16 cellular contexts compared by ENCODE assay signal in the genomic region with DNA sequence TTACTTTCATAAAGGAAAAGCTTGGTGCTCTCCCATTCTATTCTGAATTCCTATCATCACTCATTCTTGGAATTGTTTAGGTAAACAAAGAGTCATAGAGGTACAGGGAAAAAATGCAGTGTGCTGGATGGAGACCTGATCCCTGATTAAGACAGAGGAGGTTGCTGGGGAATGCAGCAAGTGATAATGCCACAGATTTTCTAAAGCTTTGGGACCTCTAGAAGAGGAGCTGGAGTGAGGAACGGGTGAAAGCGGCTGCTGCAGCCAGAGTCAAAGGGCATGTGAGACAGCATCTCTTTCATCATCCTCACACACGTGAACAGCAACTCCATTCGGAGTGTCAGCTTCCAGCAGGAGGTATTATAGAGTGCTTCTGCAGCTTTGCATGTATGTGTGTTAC. TPM values are rescaled to one million over a fixed set of nuclear protein-coding genes. Genes with fewer than 3 reads are reported as not detected.
DNase-seq lines count a peak whose midpoint lies in the region; ATAC-seq and TF ChIP-seq lines count a peak whose summit lies in the region.
"Had no signal": no experiment of that assay in that cellular context is flagged by ENCODE, and none has a peak within 500 bp of the region (broad histone marks: within the 10 kb centered on the region; RNA-seq: fewer than 3 reads in every experiment).

No MANE protein-coding gene starts in this region.

- BruUV-seq in PC-3 (replicated peaks; lab: Mats Ljungman, UMichigan): no TSS peak

- H3K27ac ChIP-seq in PC-3 (ENCODE audit: low read length) (peak overlapping the region; percentile 92), psoas muscle (peak overlapping the region; percentile 79), adrenal gland (no peak overlapping the region), caudate nucleus (ENCODE audit: low read depth, low read length) (no peak overlapping the region)
- H3K27ac ChIP-seq: BLaER1, Peyer's patch had no signal

- H3K36me3 Mint-ChIP-seq in stimulated activated naive B cell treated with anti-CD40 and anti-IgM and Interleukin-4, amounts not matched to agents 10 μg/mL and 1 μg/mL and 100 μg/mL, for 72 hours: no peaks in the 10 kb centered on the region

- no peaks in the 10 kb centered on the region for H3K9me2 ChIP-seq in PC-3 (replicated peaks; ENCODE audit: low read length)

- H3K9ac ChIP-seq in PC-3 (ENCODE audit: low read length): peak overlapping the region; percentile 42
- H3K9ac ChIP-seq: BLaER1 had no signal

- intact Hi-C loops in PC-3 (cut with micrococcal nuclease): no loop called here
- intact Hi-C loops in psoas muscle (cut with DNase I): no loop called here
- intact Hi-C loops in adrenal gland (cut with DNase I): no loop called here

- ATAC-seq in PC-3: peak; percentile 64
- peak; percentile 64 to 84 (median 74) for ATAC-seq in psoas muscle
- ATAC-seq in stimulated activated naive B cell treated with anti-CD40 and anti-IgM and Interleukin-4, amounts not matched to agents 10 μg/mL and 1 μg/mL and 100 μg/mL, for 72 hours (replicated peaks): no peak
- ATAC-seq in GM21447 (IDR thresholded peaks at IDR 0.05; ENCODE audit: unreplicated experiment): no peak
- ATAC-seq: activated naive CD8-positive, alpha-beta T cell treated with anti-CD3 and anti-CD28 coated beads, Interleukin-2, amount 50 U/mL, for 24 hours had no signal

- DNase-seq in ELR (ENCODE audit: low read depth): peak; percentile 10
- peak; percentile 70 for DNase-seq in PC-3
- DNase-seq in fibroblast of pulmonary artery (ENCODE audit: low read depth): peak; percentile 30
- DNase-seq in psoas muscle: no peak
- no peak for DNase-seq in adrenal gland
- no peak for DNase-seq in stimulated activated naive B cell treated with anti-CD40 and anti-IgM and Interleukin-4, amounts not matched to agents 10 μg/mL and 1 μg/mL and 100 μg/mL, for 72 hours
- no peak for DNase-seq in caudate nucleus (lab: John Stamatoyannopoulos, UW)
- DNase-seq: activated CD4-positive, alpha-beta T cell treated with anti-CD3 and anti-CD28 coated beads, Interleukin-2, amount 50 U/mL, for 48 hours; activated naive CD8-positive, alpha-beta T cell treated with anti-CD3 and anti-CD28 coated beads, Interleukin-2, amount 50 U/mL, for 24 hours; DMS79 treated with DMSO at 0.1 percent for 48 hours; heart left ventricle; NCI-H2081 treated with DMSO at 0.1 percent for 48 hours; NCI-H748 treated with DMSO at 0.1 percent for 48 hours; Peyer's patch had no signal

- no peaks in the 10 kb centered on the region for H4K20me1 ChIP-seq in PC-3 (ENCODE audit: low read length)
- H4K20me1 ChIP-seq: BLaER1 had no signal

- H3K4me3 ChIP-seq in PC-3 (ENCODE audit: low read length) (peak overlapping the region; percentile 41), fibroblast of pulmonary artery (replicated peaks; ENCODE audit: low read depth, low read length) (no peak overlapping the region), psoas muscle (peak overlapping the region; percentile 44), adrenal gland (no peak overlapping the region)
- H3K4me3 ChIP-seq: BLaER1, heart left ventricle, Peyer's patch had no signal

- no peaks in the 10 kb centered on the region for H3K27me3 ChIP-seq in PC-3 (ENCODE audit: low read length)
- no peaks in the 10 kb centered on the region for H3K27me3 ChIP-seq in psoas muscle (ENCODE audit: insufficient read depth in 3 of 3, low read length in 2 of 3)
- H3K27me3 ChIP-seq in adrenal gland: no peaks in the 10 kb centered on the region
- H3K27me3 ChIP-seq: BLaER1, Peyer's patch had no signal

- TF ChIP-seq POLR2A in adrenal gland (IDR thresholded peaks at IDR 0.05): no peak

- peaks cover 47% of the 10 kb centered on the region for H3K4me1 ChIP-seq in PC-3 (ENCODE audit: insufficient read depth, low read length)
- H3K4me1 ChIP-seq in psoas muscle: peaks cover 45% of the 10 kb centered on the region
- no peaks in the 10 kb centered on the region for H3K4me1 ChIP-seq in adrenal gland (replicated peaks in 1 of 2)
- H3K4me1 ChIP-seq: Peyer's patch had no signal

- H3K4me2 ChIP-seq in PC-3 (ENCODE audit: low read length): peak overlapping the region; percentile 74

- H3K9me3 Mint-ChIP-seq in stimulated activated naive B cell treated with anti-CD40 and anti-IgM and Interleukin-4, amounts not matched to agents 10 μg/mL and 1 μg/mL and 100 μg/mL, for 72 hours: no peaks in the 10 kb centered on the region
- H3K9me3 Mint-ChIP-seq: activated naive CD8-positive, alpha-beta T cell treated with anti-CD3 and anti-CD28 coated beads, Interleukin-2, amount 50 U/mL, for 24 hours had no signal

- H3K4me3 Mint-ChIP-seq in stimulated activated naive B cell treated with anti-CD40 and anti-IgM and Interleukin-4, amounts not matched to agents 10 μg/mL and 1 μg/mL and 100 μg/mL, for 72 hours: no peak overlapping the region
- H3K4me3 Mint-ChIP-seq: activated naive CD8-positive, alpha-beta T cell treated with anti-CD3 and anti-CD28 coated beads, Interleukin-2, amount 50 U/mL, for 24 hours had no signal

- no peaks in the 10 kb centered on the region for H3K9me3 ChIP-seq in PC-3 (ENCODE audit: low read length)
- no peaks in the 10 kb centered on the region for H3K9me3 ChIP-seq in psoas muscle
- H3K9me3 ChIP-seq in adrenal gland (replicated peaks in 1 of 3): no peaks in the 10 kb centered on the region
- H3K9me3 ChIP-seq: BLaER1, heart left ventricle, Peyer's patch had no signal

- TF ChIP-seq CTCF in PC-3 (conservative IDR thresholded peaks at IDR 0.05; ENCODE audit: low read depth, low read length) (no peak), fibroblast of pulmonary artery (IDR thresholded peaks at IDR 0.05; ENCODE audit: low read length, missing control alignments) (no peak), psoas muscle (IDR thresholded peaks at IDR 0.05) (no peak), adrenal gland (IDR thresholded peaks at IDR 0.05) (no peak)

- no peak overlapping the region for H3K27ac Mint-ChIP-seq in stimulated activated naive B cell treated with anti-CD40 and anti-IgM and Interleukin-4, amounts not matched to agents 10 μg/mL and 1 μg/mL and 100 μg/mL, for 72 hours
- H3K27ac Mint-ChIP-seq: activated naive CD8-positive, alpha-beta T cell treated with anti-CD3 and anti-CD28 coated beads, Interleukin-2, amount 50 U/mL, for 24 hours had no signal

- H3K79me2 ChIP-seq in PC-3 (ENCODE audit: low read length): no peaks in the 10 kb centered on the region

- H3K27me3 Mint-ChIP-seq in stimulated activated naive B cell treated with anti-CD40 and anti-IgM and Interleukin-4, amounts not matched to agents 10 μg/mL and 1 μg/mL and 100 μg/mL, for 72 hours: peaks cover 0 to 6% of the 10 kb centered on the region in 2 donors

- peaks cover 2 to 9% of the 10 kb centered on the region in 2 donors for H3K4me1 Mint-ChIP-seq in stimulated activated naive B cell treated with anti-CD40 and anti-IgM and Interleukin-4, amounts not matched to agents 10 μg/mL and 1 μg/mL and 100 μg/mL, for 72 hours
- H3K4me1 Mint-ChIP-seq: activated naive CD8-positive, alpha-beta T cell treated with anti-CD3 and anti-CD28 coated beads, Interleukin-2, amount 50 U/mL, for 24 hours had no signal

- WGBS in psoas muscle, 3 donors: 19 to 25% (median 24%) methylated on average over 4 of the region's 4 CpGs
- WGBS in adrenal gland, 4 donors: 43 to 65% (median 62%) methylated on average over 4 of the region's 4 CpGs

- POLR2A ChIA-PET in PC-3 (lab: Charles Lee; ENCODE audit: unreplicated experiment): no interaction called here

- no peaks in the 10 kb centered on the region for H3K36me3 ChIP-seq in PC-3 (ENCODE audit: low read depth, low read length)
- no peaks in the 10 kb centered on the region for H3K36me3 ChIP-seq in psoas muscle (ENCODE audit: insufficient read depth in 1 of 2, low read depth in 1 of 2)
- H3K36me3 ChIP-seq in adrenal gland (replicated peaks in 1 of 2): no peaks in the 10 kb centered on the region
- H3K36me3 ChIP-seq: BLaER1, heart left ventricle, Peyer's patch had no signal

- no peaks in the 10 kb centered on the region for H3F3A ChIP-seq in PC-3 (ENCODE audit: low read length, unreplicated experiment)

- peak overlapping the region; percentile 13; the same call in 1 of the 2 replicates for H2AFZ ChIP-seq in PC-3 (ENCODE audit: low read length)

- CTCF ChIA-PET in PC-3 (lab: Charles Lee): interaction anchor here (1.1 to 1.7 kb wide), 3 partner anchors 15 to 54 kb away, joined by 7 to 16 read pairs (median 11); partner anchors contain the start of gene DIPK1A

RNA-seq across cellular contexts. Expression of gene DIPK1A, which starts 54.9 kb away (rescaled TPM):
- 1.0 and 2.1 TPM in 2 replicates for total RNA-seq in PC-3 (2014; rRNA removed)
- total RNA-seq in psoas muscle: 1 to 10 TPM; 3.4 to 7.8 (median 6.4) TPM
- 1 to 10 TPM; 2.2 to 7.9 (median 3.5) TPM for polyA plus RNA-seq in psoas muscle
- 1 to 10 TPM in 7 of 8 donors, under 1 TPM in 1; 0.91 to 7.3 (median 3.0) TPM for total RNA-seq in adrenal gland
- polyA plus RNA-seq in adrenal gland: 1 to 10 TPM; 1.4 to 5.0 (median 1.7) TPM

Comparison
In these comparisons a context has a peak if more than half of its experiments do, and no peak if none do; other contexts are left out.
1. DNase-seq: peak in ELR (single experiment), PC-3 (single experiment) and fibroblast of pulmonary artery (single experiment); none in psoas muscle (0 of 2), adrenal gland (0 of 7), stimulated activated naive B cell treated with anti-CD40 and anti-IgM and Interleukin-4, amounts not matched to agents 10 μg/mL and 1 μg/mL and 100 μg/mL, for 72 hours (single experiment) and caudate nucleus (0 of 61).
2. ATAC-seq: peak in PC-3 (single experiment) and psoas muscle (4 of 4); none in stimulated activated naive B cell treated with anti-CD40 and anti-IgM and Interleukin-4, amounts not matched to agents 10 μg/mL and 1 μg/mL and 100 μg/mL, for 72 hours (0 of 2) and GM21447 (single experiment).
3. H3K27ac ChIP-seq: peak in PC-3 (single experiment) and psoas muscle (single experiment); none in adrenal gland (0 of 5) and caudate nucleus (single experiment).
4. H3K4me3 ChIP-seq: peak in PC-3 (single experiment) and psoas muscle (single experiment); none in fibroblast of pulmonary artery (single experiment) and adrenal gland (0 of 4).